7 cellular contexts compared by ENCODE assay signal in genomic region chr21:9004815-9005518, GRCh38.
A peak's percentile ranks its signal among the peaks of the same experiment; 100 is the strongest.
DNase-seq lines count a peak whose midpoint lies in the region; FAIRE-seq and TF ChIP-seq lines count a peak whose summit lies in the region.
"Not testable (repeated sequence)": the region's sequence is repeated elsewhere in the genome, so short reads cannot be mapped to it uniquely, and the experiment has no call there.

No MANE protein-coding gene starts in this region.

- not testable (repeated sequence) for FAIRE-seq in RCC 7860 (lab: Jason Lieb, UNC); bronchial epithelial cell (lab: Jason Lieb, UNC)
- peak; percentile 33 for FAIRE-seq in frontal cortex (lab: Jason Lieb, UNC)

- not testable (repeated sequence) for H3K36me3 ChIP-seq in Karpas-422 (ENCODE audit: insufficient read depth, low read length); bronchial epithelial cell (ENCODE audit: control insufficient read depth, insufficient read depth, low read length); osteoblast (ENCODE audit: insufficient read depth, low read length)

- H3K4me3 ChIP-seq in Karpas-422 (ENCODE audit: low read length); bronchial epithelial cell (ENCODE audit: low read depth, low read length); osteoblast (ENCODE audit: insufficient read depth, low read length): not testable (repeated sequence)

- H3K9me2 ChIP-seq in Karpas-422 (replicated peaks; ENCODE audit: insufficient read depth, low read length), result not testable (repeated sequence)

- H3K9me3 ChIP-seq in Karpas-422 (ENCODE audit: low read length), result peaks cover 46% of the 10 kb centered on the region
- not testable (repeated sequence) for H3K9me3 ChIP-seq in osteoblast (ENCODE audit: low read depth, low read length)

- not testable (repeated sequence) for H2AFZ ChIP-seq in Karpas-422 (ENCODE audit: low read length); osteoblast (ENCODE audit: low read length)

- H3K27ac ChIP-seq in Karpas-422 (ENCODE audit: low read length); osteoblast (ENCODE audit: low read depth, low read length): not testable (repeated sequence)

- not testable (repeated sequence) for H3K9ac ChIP-seq in Karpas-422 (ENCODE audit: low read length)

- H3K79me2 ChIP-seq in Karpas-422 (ENCODE audit: low read length); osteoblast (ENCODE audit: insufficient read depth, low read length): not testable (repeated sequence)

- not testable (repeated sequence) for H3K4me1 ChIP-seq in Karpas-422 (ENCODE audit: low read length); osteoblast (ENCODE audit: insufficient read depth, low read length)

- H3K4me2 ChIP-seq in Karpas-422 (ENCODE audit: low read depth, low read length, poor library complexity, severe bottlenecking); osteoblast (ENCODE audit: insufficient read depth, low read length): not testable (repeated sequence)

- not testable (repeated sequence) for H3K27me3 ChIP-seq in Karpas-422 (ENCODE audit: low read length); bronchial epithelial cell (ENCODE audit: control insufficient read depth, insufficient read depth, low read length); osteoblast (ENCODE audit: insufficient read depth, low read length)

- DNase-seq in DMS53 treated with DMSO at 0.1 percent for 48 hours (lab: John Stamatoyannopoulos, UW; ENCODE audit: unreplicated experiment), result peak; percentile 64
- DNase-seq in Karpas-422, result peak; percentile 39
- peak; percentile 13 for DNase-seq in RCC 7860 (ENCODE audit: low spot score)
- DNase-seq in bronchial epithelial cell (ENCODE audit: low read depth), result peak; percentile 44
- not testable (repeated sequence) for DNase-seq in frontal cortex (ENCODE audit: low spot score in 2 of 2)
- peak; percentile 4 for DNase-seq in kidney tubule cell (ENCODE audit: low spot score)
- peak; percentile 58 for DNase-seq in osteoblast (ENCODE audit: insufficient read length, low spot score, missing footprints)

- not testable (repeated sequence) for H4K20me1 ChIP-seq in Karpas-422 (ENCODE audit: insufficient read depth, low read depth, low read length); osteoblast (ENCODE audit: insufficient read depth, low read length)

- not testable (repeated sequence) for TF ChIP-seq CTCF in bronchial epithelial cell (IDR thresholded peaks at IDR 0.05; ENCODE audit: insufficient read depth, low read length, severe bottlenecking); osteoblast (IDR thresholded peaks at IDR 0.05; ENCODE audit: extremely low read depth, low read depth, low read length)
